Comparison of ENCODE assay signal across 15 cellular contexts in genomic region chr16:69083306-69083941, GRCh38. TPM values are rescaled to one million over a fixed set of nuclear protein-coding genes. Genes with fewer than 3 reads are reported as not detected.
DNase-seq lines count a peak whose midpoint lies in the region; ATAC-seq and TF ChIP-seq lines count a peak whose summit lies in the region.
"Had no signal": no experiment of that assay in that cellular context is flagged by ENCODE, and none has a peak within 500 bp of the region (broad histone marks: within the 10 kb centered on the region; RNA-seq: fewer than 3 reads in every experiment).

No MANE protein-coding gene starts in this region.

- no peak overlapping the region for H3K27ac ChIP-seq in PC-3 (ENCODE audit: low read length)
- no peak overlapping the region for H3K27ac ChIP-seq in CD4-positive, alpha-beta T cell (ENCODE audit: low read depth, low read length)
- H3K27ac ChIP-seq: gastroesophageal sphincter, transverse colon had no signal

- ATAC-seq in PC-3 = no peak
- peak; percentile 71 for ATAC-seq in left lobe of liver
- no peak for ATAC-seq in CD4-positive, alpha-beta T cell (ENCODE audit: poor library complexity)
- ATAC-seq in stimulated activated naive CD8-positive, alpha-beta T cell treated with anti-CD3 and anti-CD28 coated beads, Interleukin-15, amount 100 ng/mL, for 72 hours = no peak
- no peak for ATAC-seq in GM18858 (IDR thresholded peaks at IDR 0.05; ENCODE audit: unreplicated experiment)
- ATAC-seq: gastroesophageal sphincter had no signal

- no peak overlapping the region for H3K27ac Mint-ChIP-seq in CD4-positive, alpha-beta T cell
- no peak overlapping the region for H3K27ac Mint-ChIP-seq in stimulated activated naive CD8-positive, alpha-beta T cell treated with anti-CD3 and anti-CD28 coated beads, Interleukin-15, amount 100 ng/mL, for 72 hours
- H3K27ac Mint-ChIP-seq: mesothelial cell of epicardium had no signal

- TF ChIP-seq CTCF in GM12873 (IDR thresholded peaks at IDR 0.05; ENCODE audit: insufficient read depth, low read depth, low read length, missing control alignments) (peak; percentile 35), PC-3 (conservative IDR thresholded peaks at IDR 0.05; ENCODE audit: low read depth, low read length) (0 out of 2 replicates have a peak, but pooled peaks have one; percentile 23)
- no peak for TF ChIP-seq CTCF in CD4-positive, alpha-beta T cell (IDR thresholded peaks at IDR 0.05)

- in situ Hi-C loops in ACHN (cut with HindIII; ENCODE audit: low pct_ligation_motif_present, low pct_unique_long_range_greater_than_20kb, low sequenced_read_pairs) = no loop called here

- H3K79me2 ChIP-seq in PC-3 (ENCODE audit: low read length) = no peaks in the 10 kb centered on the region

- H3K4me2 ChIP-seq in PC-3 (ENCODE audit: low read length) = no peak overlapping the region

- no peak overlapping the region for H3K4me3 Mint-ChIP-seq in CD4-positive, alpha-beta T cell
- H3K4me3 Mint-ChIP-seq in stimulated activated naive CD8-positive, alpha-beta T cell treated with anti-CD3 and anti-CD28 coated beads, Interleukin-15, amount 100 ng/mL, for 72 hours = no peak overlapping the region
- H3K4me3 Mint-ChIP-seq: mesothelial cell of epicardium had no signal

- DNase-seq in ACHN = peak; percentile 43
- no peak for DNase-seq in PC-3
- no peak for DNase-seq in left lobe of liver (ENCODE audit: low spot score)
- no peak for DNase-seq in NCI-H510A (lab: John Stamatoyannopoulos, UW)
- DNase-seq in CD4-positive, alpha-beta T cell = no peak
- DNase-seq in stimulated activated naive CD8-positive, alpha-beta T cell treated with anti-CD3 and anti-CD28 coated beads, Interleukin-15, amount 100 ng/mL, for 72 hours = no peak
- DNase-seq: NCI-H2081; NK-92 treated with Interleukin-12 subunit alpha and Interleukin-12 subunit beta, amount 100 ng/mL, for 24 hours; SHP77 treated with DMSO at 0.1 percent for 48 hours; T-helper 9 cell; transverse colon had no signal

- H3K4me3 ChIP-seq in PC-3 (ENCODE audit: low read length) = no peak overlapping the region
- H3K4me3 ChIP-seq: gastroesophageal sphincter, transverse colon had no signal

- no peak overlapping the region for H2AFZ ChIP-seq in PC-3 (ENCODE audit: low read length)

- peaks cover 37% of the 10 kb centered on the region for H3K36me3 Mint-ChIP-seq in CD4-positive, alpha-beta T cell (ENCODE audit: low read depth)
- H3K36me3 Mint-ChIP-seq: mesothelial cell of epicardium had no signal

- no peaks in the 10 kb centered on the region for H3K27me3 Mint-ChIP-seq in CD4-positive, alpha-beta T cell
- no peaks in the 10 kb centered on the region for H3K27me3 Mint-ChIP-seq in stimulated activated naive CD8-positive, alpha-beta T cell treated with anti-CD3 and anti-CD28 coated beads, Interleukin-15, amount 100 ng/mL, for 72 hours

- no peaks in the 10 kb centered on the region for H3K4me1 ChIP-seq in PC-3 (ENCODE audit: insufficient read depth, low read length)
- H3K4me1 ChIP-seq: transverse colon had no signal

- CTCF ChIA-PET in PC-3 (lab: Charles Lee) = no interaction called here
- CTCF ChIA-PET in CD4-positive, alpha-beta T cell (lab: Charles Lee) = no interaction called here

- intact Hi-C loops in PC-3 (cut with micrococcal nuclease) = no loop called here
- intact Hi-C loops in CD4-positive, alpha-beta T cell (cut with DNase I, micrococcal nuclease) = no loop called here

- H3K27me3 ChIP-seq in PC-3 (ENCODE audit: low read length) = no peaks in the 10 kb centered on the region
- H3K27me3 ChIP-seq in CD4-positive, alpha-beta T cell (ENCODE audit: control insufficient read depth, insufficient read depth, low read length) = no peaks in the 10 kb centered on the region
- H3K27me3 ChIP-seq: gastroesophageal sphincter, transverse colon had no signal

- H4K20me1 ChIP-seq in PC-3 (ENCODE audit: low read length) = no peaks in the 10 kb centered on the region

- no peak overlapping the region for H3K9ac ChIP-seq in PC-3 (ENCODE audit: low read length)

- POLR2A ChIA-PET in PC-3 (lab: Charles Lee; ENCODE audit: unreplicated experiment) = no interaction called here
- POLR2A ChIA-PET in CD4-positive, alpha-beta T cell (lab: Charles Lee) = no interaction called here

- no peaks in the 10 kb centered on the region for H3K9me2 ChIP-seq in PC-3 (replicated peaks; ENCODE audit: low read length)

- no peaks in the 10 kb centered on the region for H3F3A ChIP-seq in PC-3 (ENCODE audit: low read length, unreplicated experiment)

- H3K4me1 Mint-ChIP-seq in CD4-positive, alpha-beta T cell (ENCODE audit: low read depth) = no peaks in the 10 kb centered on the region
- peaks cover 12% of the 10 kb centered on the region for H3K4me1 Mint-ChIP-seq in stimulated activated naive CD8-positive, alpha-beta T cell treated with anti-CD3 and anti-CD28 coated beads, Interleukin-15, amount 100 ng/mL, for 72 hours
- H3K4me1 Mint-ChIP-seq: mesothelial cell of epicardium had no signal

- H3K36me3 ChIP-seq in PC-3 (ENCODE audit: low read depth, low read length) = no peaks in the 10 kb centered on the region
- H3K36me3 ChIP-seq: transverse colon had no signal

- H3K9me3 Mint-ChIP-seq in CD4-positive, alpha-beta T cell = no peaks in the 10 kb centered on the region
- H3K9me3 Mint-ChIP-seq in stimulated activated naive CD8-positive, alpha-beta T cell treated with anti-CD3 and anti-CD28 coated beads, Interleukin-15, amount 100 ng/mL, for 72 hours = no peaks in the 10 kb centered on the region
- H3K9me3 Mint-ChIP-seq: mesothelial cell of epicardium had no signal

- BruUV-seq in PC-3 (replicated peaks; lab: Mats Ljungman, UMichigan) = no TSS peak

- H3K9me3 ChIP-seq in PC-3 (ENCODE audit: low read length) = no peaks in the 10 kb centered on the region
- no peaks in the 10 kb centered on the region for H3K9me3 ChIP-seq in CD4-positive, alpha-beta T cell (ENCODE audit: control insufficient read depth, low read length)
- H3K9me3 ChIP-seq: gastroesophageal sphincter, transverse colon had no signal

RNA-seq across cellular contexts. Expression of gene HAS3, which starts 22.0 kb away (rescaled TPM):
- total RNA-seq in PC-3 (2014; rRNA removed) (92.5 and 153 TPM in 2 replicates), left lobe of liver (0.53 TPM)
- total RNA-seq in CD4-positive, alpha-beta T cell = 1 to 10 TPM; 3.2 to 3.4 TPM

RNA-seq across cellular contexts. Expression of gene CHTF8, which starts 49.0 kb away (rescaled TPM):
- total RNA-seq in PC-3 (2014; rRNA removed) (45.9 and 54.7 TPM in 2 replicates), left lobe of liver (59.1 TPM)
- total RNA-seq in CD4-positive, alpha-beta T cell = 10 to 100 TPM; 25.8 to 28.5 TPM

RNA-seq across cellular contexts. Expression of gene UTP4, which starts 49.0 kb away (rescaled TPM):
- total RNA-seq in PC-3 (2014; rRNA removed) = 26.4 and 26.9 TPM in 2 replicates
- 17.6 TPM for total RNA-seq in left lobe of liver
- total RNA-seq in CD4-positive, alpha-beta T cell = 10 to 100 TPM; 40.1 to 40.3 TPM

Comparison
In these comparisons a context has a peak if more than half of its experiments do, and no peak if none do; other contexts are left out.
1. RNA of gene HAS3, which starts 22.0 kb away (total RNA-seq): 92.5 to 153 TPM in PC-3; 3.2 to 3.4 TPM in CD4-positive, alpha-beta T cell and 0.53 TPM in left lobe of liver (single experiment); every median in the first group is over 10 times any median in the second.